8 cellular contexts compared by ENCODE assay signal in the genomic region with DNA sequence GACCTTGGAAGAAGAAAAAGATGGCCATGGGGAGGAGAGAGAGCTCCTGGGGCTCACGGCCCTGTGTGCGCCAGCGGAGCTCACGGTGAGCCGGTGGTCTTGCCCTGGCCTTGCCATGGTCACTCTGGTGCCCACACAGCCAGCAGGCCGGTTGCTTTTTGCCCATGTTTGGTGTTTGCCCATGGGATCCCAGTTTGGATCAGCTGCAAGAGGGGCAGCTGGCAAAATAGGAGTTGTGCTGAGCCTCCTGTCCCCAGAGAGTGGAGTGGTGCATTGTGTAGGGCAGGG.
DNase-seq lines count a peak whose midpoint lies in the region; ATAC-seq lines count a peak whose summit lies in the region.

No MANE protein-coding gene starts in this region.

- H3K9ac ChIP-seq in iPS-20b (ENCODE audit: low read depth, low read length): peak overlapping the region; percentile 89

- peak overlapping the region; percentile 90 for H3K4me3 ChIP-seq in iPS-20b (ENCODE audit: low read length)

- no peaks in the 10 kb centered on the region for H3K27me3 Mint-ChIP-seq in T-helper 1 cell treated with Interleukin-12 subunit alpha and Interleukin-12 subunit beta and Interleukin-4 antibody, amounts not matched to agents 30 μg/mL and 1 μg/mL, for 36 hours (ENCODE audit: low read depth)
- no peaks in the 10 kb centered on the region for H3K27me3 Mint-ChIP-seq in activated naive CD8-positive, alpha-beta T cell
- H3K27me3 Mint-ChIP-seq in stimulated activated naive B cell treated with anti-CD40 and anti-IgM and Interleukin-4, amounts not matched to agents 10 μg/mL and 1 μg/mL and 100 μg/mL, for 72 hours: no peaks in the 10 kb centered on the region

- peak overlapping the region; percentile 78 for H3K27ac Mint-ChIP-seq in T-helper 1 cell treated with Interleukin-12 subunit alpha and Interleukin-12 subunit beta and Interleukin-4 antibody, amounts not matched to agents 30 μg/mL and 1 μg/mL, for 36 hours
- H3K27ac Mint-ChIP-seq in activated naive CD8-positive, alpha-beta T cell: peak overlapping the region; percentile 94
- H3K27ac Mint-ChIP-seq in stimulated activated naive B cell treated with anti-CD40 and anti-IgM and Interleukin-4, amounts not matched to agents 10 μg/mL and 1 μg/mL and 100 μg/mL, for 72 hours: no peak overlapping the region

- DNase-seq in T-helper 1 cell (no peak), HuH-7.5 (ENCODE audit: low spot score) (no peak)
- no peak for DNase-seq in stimulated activated naive B cell treated with anti-CD40 and anti-IgM and Interleukin-4, amounts not matched to agents 10 μg/mL and 1 μg/mL and 100 μg/mL, for 72 hours

- H3K36me3 ChIP-seq in iPS-20b (ENCODE audit: insufficient read depth, low read depth, low read length): 0 out of 2 replicates have a peak, but pooled peaks cover 4% of the 10 kb centered on the region

- H3K4me1 Mint-ChIP-seq in T-helper 1 cell treated with Interleukin-12 subunit alpha and Interleukin-12 subunit beta and Interleukin-4 antibody, amounts not matched to agents 30 μg/mL and 1 μg/mL, for 36 hours (ENCODE audit: low read depth): peaks cover 51% of the 10 kb centered on the region
- H3K4me1 Mint-ChIP-seq in activated naive CD8-positive, alpha-beta T cell (ENCODE audit: low read depth): peaks cover 63% of the 10 kb centered on the region
- peaks cover 40 to 67% of the 10 kb centered on the region in 2 donors for H3K4me1 Mint-ChIP-seq in stimulated activated naive B cell treated with anti-CD40 and anti-IgM and Interleukin-4, amounts not matched to agents 10 μg/mL and 1 μg/mL and 100 μg/mL, for 72 hours

- H3K4me3 Mint-ChIP-seq in T-helper 1 cell treated with Interleukin-12 subunit alpha and Interleukin-12 subunit beta and Interleukin-4 antibody, amounts not matched to agents 30 μg/mL and 1 μg/mL, for 36 hours: peak overlapping the region; percentile 99
- peak overlapping the region; percentile 93 for H3K4me3 Mint-ChIP-seq in activated naive CD8-positive, alpha-beta T cell
- peak overlapping the region; percentile 84 to 88 for H3K4me3 Mint-ChIP-seq in stimulated activated naive B cell treated with anti-CD40 and anti-IgM and Interleukin-4, amounts not matched to agents 10 μg/mL and 1 μg/mL and 100 μg/mL, for 72 hours

- no peaks in the 10 kb centered on the region for H3K9me3 ChIP-seq in iPS-20b (ENCODE audit: insufficient read depth, low read depth, low read length)

- H3K4me1 ChIP-seq in iPS-20b (ENCODE audit: insufficient read depth, low read length): peaks cover 35% of the 10 kb centered on the region

- no peak for ATAC-seq in stimulated activated naive B cell treated with anti-CD40 and anti-IgM and Interleukin-4, amounts not matched to agents 10 μg/mL and 1 μg/mL and 100 μg/mL, for 72 hours (replicated peaks)
- no peak for ATAC-seq in HG03159 (IDR thresholded peaks at IDR 0.05; ENCODE audit: unreplicated experiment)
- ATAC-seq in GM18870 (IDR thresholded peaks at IDR 0.05; ENCODE audit: unreplicated experiment): no peak

- no peak overlapping the region for H3K27ac ChIP-seq in iPS-20b (ENCODE audit: low read length)

- H3K9me3 Mint-ChIP-seq in T-helper 1 cell treated with Interleukin-12 subunit alpha and Interleukin-12 subunit beta and Interleukin-4 antibody, amounts not matched to agents 30 μg/mL and 1 μg/mL, for 36 hours: no peaks in the 10 kb centered on the region
- H3K9me3 Mint-ChIP-seq in activated naive CD8-positive, alpha-beta T cell (ENCODE audit: low read depth): no peaks in the 10 kb centered on the region
- no peaks in the 10 kb centered on the region for H3K9me3 Mint-ChIP-seq in stimulated activated naive B cell treated with anti-CD40 and anti-IgM and Interleukin-4, amounts not matched to agents 10 μg/mL and 1 μg/mL and 100 μg/mL, for 72 hours

- peaks cover 5% of the 10 kb centered on the region; the same call in 1 of the 2 replicates for H3K27me3 ChIP-seq in iPS-20b (ENCODE audit: insufficient read depth, low read length)

- peaks cover 39% of the 10 kb centered on the region for H3K36me3 Mint-ChIP-seq in T-helper 1 cell treated with Interleukin-12 subunit alpha and Interleukin-12 subunit beta and Interleukin-4 antibody, amounts not matched to agents 30 μg/mL and 1 μg/mL, for 36 hours (ENCODE audit: low read depth)
- no peaks in the 10 kb centered on the region for H3K36me3 Mint-ChIP-seq in activated naive CD8-positive, alpha-beta T cell
- H3K36me3 Mint-ChIP-seq in stimulated activated naive B cell treated with anti-CD40 and anti-IgM and Interleukin-4, amounts not matched to agents 10 μg/mL and 1 μg/mL and 100 μg/mL, for 72 hours: peaks cover 9 to 16% of the 10 kb centered on the region in 2 donors
